ENCODE assay signal across 8 cellular contexts in the genomic region with DNA sequence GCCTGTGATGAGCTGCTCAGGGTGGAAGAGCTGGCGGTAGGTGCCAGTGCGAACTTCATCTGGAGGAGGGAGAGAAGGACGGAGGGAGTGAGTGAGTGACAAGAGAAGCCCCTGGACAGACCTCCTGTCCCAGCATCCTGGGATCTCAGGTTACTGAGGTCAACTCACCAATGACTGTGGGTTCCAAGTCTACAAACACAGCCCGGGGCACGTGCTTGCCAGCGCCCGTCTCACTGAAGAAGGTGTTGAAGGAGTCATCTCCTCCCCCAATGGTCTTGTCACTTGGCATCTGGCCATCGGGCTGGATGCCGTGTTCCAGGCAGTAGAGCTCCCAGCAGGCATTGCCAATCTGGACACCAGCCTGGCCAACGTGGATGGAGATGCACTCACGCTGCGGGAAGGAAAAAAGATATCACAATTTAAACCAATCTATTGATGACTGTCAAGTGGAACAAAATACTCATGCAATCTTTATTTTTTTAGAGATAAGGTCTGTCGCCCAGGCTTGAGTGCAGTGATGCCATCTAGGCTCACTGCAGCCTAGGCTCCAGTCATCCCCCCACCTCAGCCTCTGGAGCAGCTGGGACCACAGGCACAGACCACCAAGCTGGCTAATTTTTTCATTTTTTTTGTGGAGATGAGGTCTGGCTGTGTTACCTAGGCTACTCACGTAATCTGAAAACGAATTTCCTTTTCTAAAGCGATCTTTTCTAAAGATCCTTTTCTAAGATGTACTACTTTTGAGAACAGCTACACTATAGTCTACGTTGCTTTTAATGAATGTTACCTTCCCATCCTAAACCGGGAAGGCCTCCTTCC. TPM values are rescaled to one million over a fixed set of nuclear protein-coding genes. Genes with fewer than 3 reads are reported as not detected.
DNase-seq lines count a peak whose midpoint lies in the region; ATAC-seq and TF ChIP-seq lines count a peak whose summit lies in the region.

No MANE protein-coding gene starts in this region.

- no peaks in the 10 kb centered on the region for H3K9me3 Mint-ChIP-seq in activated B cell treated with CpG ODN at 0.5 μM for 24 hours

- no peaks in the 10 kb centered on the region for H3K27me3 Mint-ChIP-seq in activated B cell treated with CpG ODN at 0.5 μM for 24 hours

- peak; percentile 17 for TF ChIP-seq POLR2A in GM19099 (IDR thresholded peaks at IDR 0.05; ENCODE audit: extremely low read depth, insufficient read length, low read depth)

- H3K4me1 Mint-ChIP-seq in activated B cell treated with CpG ODN at 0.5 μM for 24 hours, result peaks cover 53% of the 10 kb centered on the region

- no peaks in the 10 kb centered on the region for H3K27me3 ChIP-seq in foreskin keratinocyte

- H3K36me3 Mint-ChIP-seq in activated B cell treated with CpG ODN at 0.5 μM for 24 hours (ENCODE audit: low read depth), result peaks cover 43% of the 10 kb centered on the region

- peak overlapping the region; percentile 88 for H3K4me3 ChIP-seq in skeletal muscle cell (ENCODE audit: low read depth, low read length)

- no peak for ATAC-seq in activated B cell treated with CpG ODN at 0.5 μM for 24 hours (ENCODE audit: low read depth)
- no peak for ATAC-seq in foreskin keratinocyte
- ATAC-seq in HG03135 (IDR thresholded peaks at IDR 0.05; ENCODE audit: unreplicated experiment), result no peak

- peak overlapping the region; percentile 96 for H3K4me3 Mint-ChIP-seq in activated B cell treated with CpG ODN at 0.5 μM for 24 hours

- CTCF ChIA-PET in activated B cell treated with CpG ODN at 0.5 μM for 24 hours (lab: Charles Lee), result interaction anchor here (1.6 to 4.2 kb wide), 6 partner anchors 19 to 105 kb away, joined by 5 to 31 read pairs (median 20); partner anchors contain the start of genes LMBR1L, RHEBL1 and TUBA1A

- peaks cover 23% of the 10 kb centered on the region for H3K4me1 ChIP-seq in foreskin keratinocyte

- H3K27ac Mint-ChIP-seq in activated B cell treated with CpG ODN at 0.5 μM for 24 hours, result peak overlapping the region; percentile 98

- POLR2A ChIA-PET in activated B cell treated with CpG ODN at 0.5 μM for 24 hours (lab: Charles Lee), result interaction anchor here (0.7 to 6.8 kb wide), 25 partner anchors 10 to 612 kb away, joined by 3 to 190 read pairs (median 11); partner anchors contain the start of genes DDN, DHH, LMBR1L and RHEBL1

- H3K27ac ChIP-seq in foreskin keratinocyte, result peak overlapping the region; percentile 91

- no peak for TF ChIP-seq CTCF in activated B cell treated with CpG ODN at 0.5 μM for 24 hours (IDR thresholded peaks at IDR 0.05)
- TF ChIP-seq CTCF in foreskin keratinocyte (conservative IDR thresholded peaks at IDR 0.05), result no peak

- intact Hi-C loops in activated B cell treated with CpG ODN at 0.5 μM for 24 hours (cut with micrococcal nuclease), result loop anchor here (1.0 to 5.0 kb wide), 9 partner anchors 19 to 277 kb away; partner anchors contain the start of genes DDX23, KMT2D, LMBR1L and TUBA1A

- DNase-seq in activated B cell treated with CpG ODN at 0.5 μM for 24 hours (no peak), foreskin keratinocyte (no peak), skeletal muscle cell (ENCODE audit: low read depth) (no peak), islet precursor cell (no peak), SKM-1 treated with dmso at 0.1 percent for 144 hours (lab: John Stamatoyannopoulos, UW; ENCODE audit: unreplicated experiment) (no peak), NCI-H187 treated with DMSO at 0.1 percent for 48 hours (lab: John Stamatoyannopoulos, UW) (no peak)

RNA-seq across cellular contexts. Expression of gene TUBA1B, which starts 1.7 kb away (rescaled TPM):
- 916 and 951 TPM in 2 replicates for total RNA-seq in activated B cell treated with CpG ODN at 0.5 μM for 24 hours
- 2,512 and 3,077 TPM in 2 replicates for total RNA-seq in foreskin keratinocyte
- polyA plus RNA-seq in foreskin keratinocyte, result 2,659 and 3,346 TPM in 2 replicates

RNA-seq across cellular contexts. Expression of gene LMBR1L, which starts 18.9 kb away (rescaled TPM):
- total RNA-seq in activated B cell treated with CpG ODN at 0.5 μM for 24 hours (64.2 and 79.9 TPM in 2 replicates), foreskin keratinocyte (19.5 and 25.1 TPM in 2 replicates)
- polyA plus RNA-seq in foreskin keratinocyte, result 19.4 and 22.4 TPM in 2 replicates

RNA-seq across cellular contexts. Expression of gene DHH, which starts 34.9 kb away (rescaled TPM):
- total RNA-seq in activated B cell treated with CpG ODN at 0.5 μM for 24 hours (0.09 TPM in 1 of 2 replicates, not detected in the other), foreskin keratinocyte (not detected in 2 replicates)
- polyA plus RNA-seq in foreskin keratinocyte, result not detected in 2 replicates

RNA-seq across cellular contexts. Expression of gene TUBA1A, which starts 59.3 kb away (rescaled TPM):
- total RNA-seq in activated B cell treated with CpG ODN at 0.5 μM for 24 hours, result 114 and 115 TPM in 2 replicates
- total RNA-seq in foreskin keratinocyte, result 113 and 273 TPM in 2 replicates
- 117 and 269 TPM in 2 replicates for polyA plus RNA-seq in foreskin keratinocyte

RNA-seq across cellular contexts. Expression of gene RHEBL1, which starts 59.8 kb away (rescaled TPM):
- total RNA-seq in activated B cell treated with CpG ODN at 0.5 μM for 24 hours (3.2 and 3.3 TPM in 2 replicates), foreskin keratinocyte (4.8 and 5.9 TPM in 2 replicates)
- 6.3 and 7.9 TPM in 2 replicates for polyA plus RNA-seq in foreskin keratinocyte
